16 cellular contexts compared by ENCODE assay signal in the genomic region with DNA sequence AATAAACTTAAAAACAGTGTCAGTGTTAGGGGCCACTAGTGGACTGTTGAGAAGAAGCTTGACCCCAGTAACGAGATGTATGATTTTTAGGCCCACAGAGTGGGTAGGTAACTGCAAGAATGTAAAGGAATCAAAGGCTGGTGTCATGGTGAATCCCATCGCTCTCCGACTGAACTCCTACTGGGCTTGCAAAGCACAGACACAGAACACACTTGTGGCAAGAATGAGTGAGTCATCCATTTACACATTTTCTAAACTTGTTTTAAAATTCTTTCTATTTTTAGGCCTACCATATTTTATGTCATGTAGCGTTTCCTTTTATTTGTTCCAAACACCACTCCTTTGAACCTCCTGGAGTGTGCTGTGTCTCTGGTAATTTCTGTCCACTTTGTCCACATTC. TPM values are rescaled to one million over a fixed set of nuclear protein-coding genes. Genes with fewer than 3 reads are reported as not detected.
"Had no signal": no experiment of that assay in that cellular context is flagged by ENCODE, and none has a peak within 500 bp of the region (broad histone marks: within the 10 kb centered on the region; RNA-seq: fewer than 3 reads in every experiment).

No MANE protein-coding gene starts in this region.

RNA-seq across cellular contexts. Expression of gene TRIM43, which starts 51.1 kb away (rescaled TPM):
- total RNA-seq: dermis blood vessel endothelial cell, dorsolateral prefrontal cortex, esophagus mucosa, esophagus squamous epithelium, frontal cortex, glomerular endothelial cell, heart right ventricle, kidney, left colon, left lobe of liver, left ventricle myocardium superior, lower leg skin, lower lobe of right lung, lung microvascular endothelial cell, mononuclear cell, mucosa of gallbladder had no signal
- polyA plus RNA-seq: heart right ventricle had no signal
